In the genomic region with DNA sequence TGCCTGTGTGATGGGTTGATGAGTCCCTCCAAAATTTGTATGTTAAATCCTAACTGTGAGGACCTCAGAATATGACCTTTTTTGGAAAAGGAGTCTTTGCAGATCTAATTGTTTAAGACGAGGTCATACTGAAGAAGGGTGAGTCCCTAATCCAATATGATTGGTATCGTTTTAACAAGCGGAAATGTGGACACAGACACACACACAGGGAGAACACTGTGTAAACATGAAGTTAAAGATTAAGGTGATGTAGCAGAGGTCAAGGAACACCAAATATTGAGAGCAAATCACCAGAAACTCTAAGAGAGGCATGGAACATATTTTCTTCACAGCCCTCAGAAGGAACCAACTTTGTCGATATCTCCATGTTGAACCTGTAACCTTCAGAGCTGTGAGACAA, we compare ENCODE assay signal across 10 cellular contexts.
"Had no signal": no experiment of that assay in that cellular context is flagged by ENCODE, and none has a peak within 500 bp of the region (broad histone marks: within the 10 kb centered on the region; RNA-seq: fewer than 3 reads in every experiment).

No MANE protein-coding gene starts in this region.

- FAIRE-seq: H54, HTR-8/SVneo, K562 had no signal

- H3K4me3 ChIP-seq: GM23248, K562 had no signal

- H3K27ac ChIP-seq: GM23248 had no signal

- ATAC-seq: K562 had no signal

- H3K9ac ChIP-seq: GM23248 had no signal

- H2AFZ ChIP-seq: GM23248 had no signal

- DNase-seq: GM23248, GOT3, H9, HCEC 1CT, HFFc6, IMR-90, KG1 had no signal
